In the genomic region with DNA sequence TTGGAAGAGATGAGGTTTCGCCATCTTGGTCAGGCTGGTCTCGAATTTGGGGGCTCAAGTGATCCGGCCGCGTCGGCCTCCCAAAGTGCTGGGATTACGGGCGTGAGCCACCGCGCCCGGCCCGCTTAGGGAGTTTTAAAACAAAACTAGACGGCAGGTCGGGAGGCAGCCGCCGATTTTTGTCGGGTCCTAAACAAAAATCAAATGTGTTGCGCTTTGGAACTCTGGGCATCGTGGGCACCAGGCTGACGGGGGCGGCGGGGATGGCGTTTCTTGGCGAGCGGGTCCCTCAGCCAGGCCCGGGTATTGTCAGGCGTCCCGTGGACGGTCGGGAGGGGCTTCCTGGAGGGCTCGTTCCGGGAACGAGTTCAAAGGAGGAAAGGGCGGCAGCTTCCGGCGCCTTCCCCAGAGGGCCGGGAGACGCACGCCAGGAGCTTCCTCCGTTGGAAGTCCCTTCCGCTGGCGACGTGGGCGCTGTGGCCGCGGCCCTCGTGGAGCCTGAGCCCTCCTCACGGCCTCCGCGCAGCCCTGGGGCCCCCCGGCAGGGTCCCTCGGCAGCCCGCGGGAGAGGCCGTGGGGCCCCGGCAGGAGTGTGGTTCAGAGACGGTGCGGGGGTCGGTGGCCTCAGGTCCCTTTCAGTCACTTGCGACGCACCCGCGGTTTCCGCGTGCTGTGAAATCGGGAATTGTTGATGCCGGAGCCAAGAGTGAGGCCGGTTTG, we compare ENCODE assay signal across 8 cellular contexts. TPM values are rescaled to one million over a fixed set of nuclear protein-coding genes. Genes with fewer than 3 reads are reported as not detected.
DNase-seq lines count a peak whose midpoint lies in the region; ATAC-seq and TF ChIP-seq lines count a peak whose summit lies in the region.

No MANE protein-coding gene starts in this region.

- no peaks in the 10 kb centered on the region for H3K4me1 Mint-ChIP-seq in brain

- DNase-seq in AG09309 (ENCODE audit: low read depth) (no peak), SKM-1 (lab: John Stamatoyannopoulos, UW; ENCODE audit: unreplicated experiment) (peak; percentile 45), kidney tubule cell (ENCODE audit: low spot score) (peak; percentile 36)
- DNase-seq in stimulated activated CD4-positive, alpha-beta T cell treated with anti-CD3 and anti-CD28 coated beads, Interleukin-4, amount 100 ng/mL, for 1 hour, result peak; percentile 35

- peaks cover 7% of the 10 kb centered on the region for H3K36me3 Mint-ChIP-seq in brain

- peak; percentile 36 for ATAC-seq in GM18868 (IDR thresholded peaks at IDR 0.05; ENCODE audit: unreplicated experiment)
- ATAC-seq in HG03139 (IDR thresholded peaks at IDR 0.05; ENCODE audit: unreplicated experiment), result peak; percentile 20
- ATAC-seq in HG03439 (IDR thresholded peaks at IDR 0.05; ENCODE audit: unreplicated experiment), result no peak

- peaks cover 25% of the 10 kb centered on the region for H3K27me3 Mint-ChIP-seq in brain

- no peak overlapping the region for H3K27ac Mint-ChIP-seq in brain

- H3K4me3 ChIP-seq in AG09309 (ENCODE audit: control insufficient read depth, low read depth, low read length), result peak overlapping the region; percentile 51

- peak overlapping the region; percentile 32 to 71 (median 68) for H3K4me3 Mint-ChIP-seq in brain

- peaks cover 0 to 6% (median 0%) of the 10 kb centered on the region in 5 experiments for H3K9me3 Mint-ChIP-seq in brain

- TF ChIP-seq CTCF in AG09309 (IDR thresholded peaks at IDR 0.05; ENCODE audit: control insufficient read depth, insufficient read depth, low read depth, low read length, missing control alignments) (no peak), brain (conservative IDR thresholded peaks at IDR 0.05) (no peak)

RNA-seq across cellular contexts. Expression of gene EMILIN2, which starts 59.2 kb away (rescaled TPM):
- polyA plus RNA-seq in brain (ENCODE audit: insufficient read depth, low read depth, low replicate concordance), result 6.1 TPM
